ENCODE assay signal across 13 cellular contexts in genomic region chr5:128667148-128667547, GRCh38.
DNase-seq lines count a peak whose midpoint lies in the region; ATAC-seq and TF ChIP-seq lines count a peak whose summit lies in the region.
"Had no signal": no experiment of that assay in that cellular context is flagged by ENCODE, and none has a peak within 500 bp of the region (broad histone marks: within the 10 kb centered on the region; RNA-seq: fewer than 3 reads in every experiment).

No MANE protein-coding gene starts in this region.

- H4K20me1 ChIP-seq in DOHH2 (ENCODE audit: control insufficient read depth, insufficient read depth, low read depth, low read length), result no peaks in the 10 kb centered on the region

- ATAC-seq in omental fat pad (ENCODE audit: low FRiP score), result no peak
- no peak for ATAC-seq in activated naive CD4-positive, alpha-beta T cell treated with anti-CD3 and anti-CD28 coated beads, Interleukin-2, amount 50 U/mL, for 72 hours
- ATAC-seq: CD8-positive, alpha-beta T cell had no signal

- no peaks in the 10 kb centered on the region for H3K27me3 ChIP-seq in DOHH2 (ENCODE audit: control insufficient read depth, low read length)

- peaks cover 0 to 7% of the 10 kb centered on the region in 2 donors for H3K9me3 Mint-ChIP-seq in activated naive CD4-positive, alpha-beta T cell treated with anti-CD3 and anti-CD28 coated beads, Interleukin-2, amount 50 U/mL, for 72 hours
- H3K9me3 Mint-ChIP-seq: activated T-helper 1 cell treated with anti-CD3 and anti-CD28 coated beads, Interleukin-12 subunit alpha, Interleukin-12 subunit beta, Interleukin-2, Interleukin-4 antibody, amounts not matched to agents 30 ng/mL and 10 ng/mL and 1 ng/mL, durations not matched to agents 14 hours and 24 hours and 36 hours had no signal

- no peaks in the 10 kb centered on the region for H3K9me2 ChIP-seq in DOHH2 (replicated peaks; ENCODE audit: control insufficient read depth, low read length)

- H3K36me3 ChIP-seq in DOHH2 (ENCODE audit: control insufficient read depth, low read length), result no peaks in the 10 kb centered on the region

- no peak overlapping the region for H3K27ac Mint-ChIP-seq in activated naive CD4-positive, alpha-beta T cell treated with anti-CD3 and anti-CD28 coated beads, Interleukin-2, amount 50 U/mL, for 72 hours
- H3K27ac Mint-ChIP-seq: activated T-helper 1 cell treated with anti-CD3 and anti-CD28 coated beads, Interleukin-12 subunit alpha, Interleukin-12 subunit beta, Interleukin-2, Interleukin-4 antibody, amounts not matched to agents 30 ng/mL and 10 ng/mL and 1 ng/mL, durations not matched to agents 14 hours and 24 hours and 36 hours; CD8-positive, alpha-beta T cell had no signal

- no peak overlapping the region for H3K4me3 ChIP-seq in DOHH2 (ENCODE audit: low read length)
- no peak overlapping the region for H3K4me3 ChIP-seq in astrocyte of the cerebellum (ENCODE audit: low read depth, low read length)

- no peaks in the 10 kb centered on the region for H3K79me2 ChIP-seq in DOHH2 (ENCODE audit: control insufficient read depth, low read length)

- no peaks in the 10 kb centered on the region for H3K36me3 Mint-ChIP-seq in activated naive CD4-positive, alpha-beta T cell treated with anti-CD3 and anti-CD28 coated beads, Interleukin-2, amount 50 U/mL, for 72 hours
- H3K36me3 Mint-ChIP-seq: CD8-positive, alpha-beta T cell had no signal

- no peak overlapping the region for H3K27ac ChIP-seq in DOHH2 (ENCODE audit: low read depth, low read length)

- H3K4me2 ChIP-seq in DOHH2 (ENCODE audit: low read length), result no peak overlapping the region

- no peaks in the 10 kb centered on the region for H3K4me1 ChIP-seq in DOHH2 (ENCODE audit: control insufficient read depth, low read length)

- peak; percentile 43 for DNase-seq in HT-29 (ENCODE audit: low spot score)
- DNase-seq in astrocyte of the cerebellum (ENCODE audit: low read depth), result no peak
- peak; percentile 13 for DNase-seq in iris pigment epithelial cell (ENCODE audit: low read depth)
- no peak for DNase-seq in stimulated activated CD4-positive, alpha-beta T cell treated with anti-CD3 and anti-CD28 coated beads, Interleukin-4, amount 100 ng/mL, for 24 hours
- no peak for DNase-seq in omental fat pad (ENCODE audit: low spot score)
- no peak for DNase-seq in activated naive CD4-positive, alpha-beta T cell treated with anti-CD3 and anti-CD28 coated beads, Interleukin-2, amount 50 U/mL, for 72 hours (ENCODE audit: low spot score in 2 of 2)
- DNase-seq: CD8-positive, alpha-beta T cell; hypothalamus; KBM-7; NCI-H2171; small intestine had no signal

- no peaks in the 10 kb centered on the region for H3K9me3 ChIP-seq in DOHH2 (ENCODE audit: control insufficient read depth, insufficient read depth, low read length)

- in situ Hi-C loops in astrocyte of the cerebellum (cut with HindIII; ENCODE audit: low sequenced_read_pairs), result no loop called here

- no peaks in the 10 kb centered on the region for H3F3A ChIP-seq in DOHH2 (ENCODE audit: control insufficient read depth, insufficient read depth)

- TF ChIP-seq CTCF in DOHH2 (IDR thresholded peaks at IDR 0.05; ENCODE audit: low read depth, low read length, poor library complexity, severe bottlenecking) (peak; percentile 19), astrocyte of the cerebellum (IDR thresholded peaks at IDR 0.05; ENCODE audit: low read depth, low read length, missing control alignments) (peak; percentile 38), omental fat pad (IDR thresholded peaks at IDR 0.05) (no peak)

Comparison
In these comparisons a context has a peak if more than half of its experiments do, and no peak if none do; other contexts are left out.
1. CTCF ChIP-seq: peak in DOHH2 (single experiment) and astrocyte of the cerebellum (single experiment); none in omental fat pad (0 of 3).
2. DNase-seq: peak in HT-29 (single experiment) and iris pigment epithelial cell (single experiment); none in astrocyte of the cerebellum (single experiment), stimulated activated CD4-positive, alpha-beta T cell treated with anti-CD3 and anti-CD28 coated beads, Interleukin-4, amount 100 ng/mL, for 24 hours (single experiment), omental fat pad (single experiment) and activated naive CD4-positive, alpha-beta T cell treated with anti-CD3 and anti-CD28 coated beads, Interleukin-2, amount 50 U/mL, for 72 hours (0 of 2).